In genomic region chr20:1486566-1486965, GRCh38 we compare ENCODE assay signal across 10 cellular contexts. TPM values are rescaled to one million over a fixed set of nuclear protein-coding genes. Genes with fewer than 3 reads are reported as not detected.
"Had no signal": no experiment of that assay in that cellular context is flagged by ENCODE, and none has a peak within 500 bp of the region (broad histone marks: within the 10 kb centered on the region; RNA-seq: fewer than 3 reads in every experiment).

No MANE protein-coding gene starts in this region.

- H3K4me3 ChIP-seq: GM23338, K562 had no signal

- H3K27ac Mint-ChIP-seq: GM23338, H9 had no signal

- H3K4me3 Mint-ChIP-seq: GM23338, H9 had no signal

- H3K4me2 ChIP-seq: GM23338 had no signal

- FAIRE-seq: H1, H54, HTR-8/SVneo, K562 had no signal

- ATAC-seq: GM23338, K562 had no signal

- DNase-seq: H9, HCEC 1CT, IMR-90, KG1 had no signal

- H3K9me3 Mint-ChIP-seq: GM23338, H9 had no signal

- H3K4me1 Mint-ChIP-seq: GM23338, H9 had no signal

RNA-seq across cellular contexts. Expression of gene SIRPB2, which starts 4.7 kb away (rescaled TPM):
- total RNA-seq: GM23338, H9, HT-29, IMR-90 had no signal
- polyA plus RNA-seq: H1, IMR-90 had no signal
